In genomic region chr21:36068748-36069398, GRCh38 we compare ENCODE assay signal across 10 cellular contexts. TPM values are rescaled to one million over a fixed set of nuclear protein-coding genes. Genes with fewer than 3 reads are reported as not detected.
A peak's percentile ranks its signal among the peaks of the same experiment; 100 is the strongest.
DNase-seq lines count a peak whose midpoint lies in the region; ATAC-seq and TF ChIP-seq lines count a peak whose summit lies in the region.
"Had no signal": no experiment of that assay in that cellular context is flagged by ENCODE, and none has a peak within 500 bp of the region (broad histone marks: within the 10 kb centered on the region; RNA-seq: fewer than 3 reads in every experiment).

No MANE protein-coding gene starts in this region.

- H2AFZ ChIP-seq in PC-9 = peak overlapping the region; percentile 99

- peaks cover 45% of the 10 kb centered on the region for H3K4me1 Mint-ChIP-seq in CD4-positive, alpha-beta T cell (ENCODE audit: low read depth)

- BruUV-seq in PC-9 (replicated peaks; lab: Mats Ljungman, UMichigan) = no TSS peak

- peak overlapping the region; percentile 79 for H3K4me3 Mint-ChIP-seq in CD4-positive, alpha-beta T cell

- H3K9me3 Mint-ChIP-seq in CD4-positive, alpha-beta T cell = peaks cover 6% of the 10 kb centered on the region

- CTCF ChIA-PET in CD4-positive, alpha-beta T cell (lab: Charles Lee) = interaction anchor here (1.4 to 1.8 kb wide), 2 partner anchors 9 to 36 kb away, joined by 4 read pairs; partner anchors contain the start of gene SETD4
- CTCF ChIA-PET in PC-9 (lab: Charles Lee) = interaction anchor here (0.7 to 1.1 kb wide), 2 partner anchors 44 kb away, joined by 4 to 11 read pairs; no protein-coding TSS in a partner anchor

- POLR2A ChIA-PET in CD4-positive, alpha-beta T cell (lab: Charles Lee) = interaction anchor here (0.6 to 4.0 kb wide), 6 partner anchors 9 to 251 kb away, joined by 4 to 64 read pairs (median 5); partner anchors contain the start of genes CBR3, MORC3 and SETD4
- POLR2A ChIA-PET in PC-9 (lab: Charles Lee; ENCODE audit: unreplicated experiment) = interaction anchor here (0.5 to 0.9 kb wide), 4 partner anchors 13 to 361 kb away, joined by 3 to 10 read pairs (median 4); no protein-coding TSS in a partner anchor

- H3K4me3 ChIP-seq in PC-9 (peak overlapping the region; percentile 78; the same call in 1 of the 2 replicates), dorsolateral prefrontal cortex (peak overlapping the region in 8 of 59 donors; percentile 80 to 98 (median 93)), gastrocnemius medialis (peak overlapping the region in 1 of 4 donors; percentile 91)

- no peaks in the 10 kb centered on the region for H3K9me2 ChIP-seq in PC-9 (ENCODE audit: insufficient read depth)

- TF ChIP-seq CTCF in CD4-positive, alpha-beta T cell (IDR thresholded peaks at IDR 0.05) = no peak
- TF ChIP-seq CTCF in PC-9 (conservative IDR thresholded peaks at IDR 0.05) (no peak), dorsolateral prefrontal cortex (IDR thresholded peaks at IDR 0.05 in 54 of 56, conservative IDR thresholded peaks at IDR 0.05 in 2 of 56; ENCODE audit: low read depth in 1 of 56, partially characterized antibody in 56 of 56) (no peak), gastrocnemius medialis (IDR thresholded peaks at IDR 0.05 in 4 of 5, conservative IDR thresholded peaks at IDR 0.05 in 1 of 5) (no peak)

- H4K20me1 ChIP-seq in PC-9 (ENCODE audit: insufficient read depth) = no peaks in the 10 kb centered on the region

- H3K27ac Mint-ChIP-seq in CD4-positive, alpha-beta T cell = no peak overlapping the region

- peak overlapping the region; percentile 83; the same call in 1 of the 2 replicates for H3K4me2 ChIP-seq in PC-9

- H3K4me1 ChIP-seq in PC-9 (replicated peaks; ENCODE audit: insufficient read depth) (peaks cover 21% of the 10 kb centered on the region), gastrocnemius medialis (peaks cover 39% of the 10 kb centered on the region in 2 donors)

- no peak for ATAC-seq in CD4-positive, alpha-beta T cell (ENCODE audit: poor library complexity)
- no peak for ATAC-seq in gastrocnemius medialis

- peaks cover 13% of the 10 kb centered on the region for H3K79me2 ChIP-seq in PC-9 (ENCODE audit: low read depth)

- peaks cover 5% of the 10 kb centered on the region for H3K9me3 ChIP-seq in CD4-positive, alpha-beta T cell (ENCODE audit: control insufficient read depth, low read length)
- peaks cover 6% of the 10 kb centered on the region for H3K9me3 ChIP-seq in PC-9 (ENCODE audit: insufficient read depth, low read depth)
- peaks cover 0 to 6% (median 0%) of the 10 kb centered on the region in 3 donors for H3K9me3 ChIP-seq in gastrocnemius medialis

- DNase-seq in CD4-positive, alpha-beta T cell = no peak
- DNase-seq in PC-9 (no peak), dorsolateral prefrontal cortex (no peak), gastrocnemius medialis (no peak), NCI-H2107 (lab: John Stamatoyannopoulos, UW) (no peak), AG08396 (ENCODE audit: low spot score) (no peak), D341Med (ENCODE audit: low spot score) (no peak)
- no peak for DNase-seq in activated CD4-positive, CD25-positive, alpha-beta regulatory T cell treated with anti-CD3 and anti-CD28 coated beads, Interleukin-2, amount 50 U/mL, for 72 hours
- DNase-seq: KG1 had no signal

- H3K27ac ChIP-seq in CD4-positive, alpha-beta T cell (ENCODE audit: low read depth, low read length) = no peak overlapping the region
- H3K27ac ChIP-seq in PC-9 (peak overlapping the region; percentile 79; the same call in 1 of the 2 replicates), dorsolateral prefrontal cortex (peak overlapping the region in 57 of 59 donors; percentile 53 to 98 (median 95)), gastrocnemius medialis (peak overlapping the region; percentile 75 to 90 (median 79))
- H3K27ac ChIP-seq: cardiac muscle cell had no signal

- intact Hi-C loops in CD4-positive, alpha-beta T cell (cut with DNase I, micrococcal nuclease) = no loop called here
- intact Hi-C loops in PC-9 (cut with micrococcal nuclease; ENCODE audit: unreplicated experiment) = no loop called here
- intact Hi-C loops in dorsolateral prefrontal cortex (cut with DNase I) = loop anchor here in 1 of 2 donors (1.0 kb wide), 1 partner anchor 9 kb away; the partner anchor contains the start of gene SETD4
- intact Hi-C loops in gastrocnemius medialis (cut with DNase I; ENCODE audit: low total_unique reads) = loop anchor here (1.0 to 10.0 kb wide), 2 partner anchors 87 to 1454 kb away; partner anchors contain the start of genes DOP1B and RCAN1

- H3K36me3 ChIP-seq in PC-9 (ENCODE audit: low read depth) (peaks cover 9% of the 10 kb centered on the region; the same call in 1 of the 2 replicates), gastrocnemius medialis (peaks cover 0 to 14% of the 10 kb centered on the region in 2 donors)
- H3K36me3 ChIP-seq: cardiac muscle cell had no signal

- no peak for TF ChIP-seq POLR2A in gastrocnemius medialis (IDR thresholded peaks at IDR 0.05)

- H3K27me3 ChIP-seq in CD4-positive, alpha-beta T cell (ENCODE audit: control insufficient read depth, insufficient read depth, low read length) = no peaks in the 10 kb centered on the region
- H3K27me3 ChIP-seq in PC-9 (ENCODE audit: insufficient read depth, low read depth) (no peaks in the 10 kb centered on the region), dorsolateral prefrontal cortex (no peaks in the 10 kb centered on the region), gastrocnemius medialis (no peaks in the 10 kb centered on the region)
- H3K27me3 ChIP-seq: cardiac muscle cell had no signal

- in situ Hi-C loops in gastrocnemius medialis (cut with MboI; ENCODE audit: low sequenced_read_pairs in 4 of 4) = no loop called here

- no peaks in the 10 kb centered on the region for H3K27me3 Mint-ChIP-seq in CD4-positive, alpha-beta T cell

- H3F3A ChIP-seq in PC-9 (ENCODE audit: insufficient read depth, low read depth) = no peaks in the 10 kb centered on the region

- H3K36me3 Mint-ChIP-seq in CD4-positive, alpha-beta T cell (ENCODE audit: low read depth) = peaks cover 47% of the 10 kb centered on the region

RNA-seq across cellular contexts. Expression of gene CBR1, which starts 1.0 kb away (rescaled TPM):
- 1 to 10 TPM; 5.2 to 6.8 TPM for total RNA-seq in CD4-positive, alpha-beta T cell
- total RNA-seq in PC-9 (2021) (80.2 and 89.7 TPM in 2 replicates), dorsolateral prefrontal cortex (100 to 1,000 TPM in 82 of 120 experiments, 10 to 100 TPM in 38; 41.1 to 388 (median 113) TPM), gastrocnemius medialis (10 to 100 TPM; 44.8 to 73.9 (median 66.4) TPM)

RNA-seq across cellular contexts. Expression of gene SETD4, which starts 8.5 kb away (rescaled TPM):
- 10 to 100 TPM; 10.8 to 12.3 TPM for total RNA-seq in CD4-positive, alpha-beta T cell
- total RNA-seq in PC-9 (2021) (24.2 and 27.3 TPM in 2 replicates), dorsolateral prefrontal cortex (10 to 100 TPM; 18.7 to 44.9 (median 30.8) TPM), gastrocnemius medialis (10 to 100 TPM in 3 of 4 donors, 1 to 10 TPM in 1; 5.9 to 21.7 (median 16.7) TPM)

Comparison
In these comparisons a context has a peak if more than half of its experiments do, and no peak if none do; other contexts are left out.
1. RNA of gene CBR1, which starts 1.0 kb away (total RNA-seq): 41.1 to 388 TPM in dorsolateral prefrontal cortex, 80.2 to 89.7 TPM in PC-9 and 44.8 to 73.9 TPM in gastrocnemius medialis; 5.2 to 6.8 TPM in CD4-positive, alpha-beta T cell; every median in the first group is over 4 times any median in the second.